Comparison of ENCODE assay signal across 1 cellular context in the genomic region with DNA sequence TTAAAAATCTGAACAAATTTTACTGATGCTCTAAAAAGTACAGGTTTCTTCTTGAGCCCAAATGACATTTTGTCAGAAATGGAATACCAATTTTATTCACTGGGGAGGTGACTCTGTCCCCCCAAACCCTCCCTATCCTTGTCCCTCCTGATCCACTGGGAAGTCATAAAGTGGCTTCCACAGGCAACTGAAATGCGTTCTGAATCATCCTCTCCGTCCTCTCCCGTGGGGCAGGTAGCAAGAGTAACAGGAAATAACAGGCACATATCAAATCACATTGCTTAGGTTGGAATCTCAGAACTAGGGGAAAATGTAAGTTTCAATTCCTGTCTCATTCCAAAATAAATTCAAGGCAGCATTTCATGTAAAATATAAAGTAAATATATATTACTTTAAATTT.
TF ChIP-seq lines count a peak whose summit lies in the region.

No MANE protein-coding gene starts in this region.

TF ChIP-seq in SK-N-SH, 30 proteins besides CTCF, POLR2A, EP300 and RAD21:
- TF ChIP-seq CHD2 (IDR thresholded peaks at IDR 0.05; ENCODE audit: low read length, partially characterized antibody) (no peak), TEAD4 (IDR thresholded peaks at IDR 0.05; ENCODE audit: borderline replicate concordance, insufficient read depth) (no peak), RCOR1 (IDR thresholded peaks at IDR 0.05; ENCODE audit: low read length) (no peak), SMC3 (IDR thresholded peaks at IDR 0.05; ENCODE audit: low read depth, low read length) (no peak), TCF12 (IDR thresholded peaks at IDR 0.05) (no peak), EZH2phosphoT487 (IDR thresholded peaks at IDR 0.05; ENCODE audit: borderline replicate concordance, low read depth) (no peak), PBX3 (IDR thresholded peaks at IDR 0.05) (no peak), MEF2A (IDR thresholded peaks at IDR 0.05; ENCODE audit: borderline replicate concordance, low read depth) (no peak), GABPA (IDR thresholded peaks at IDR 0.05; ENCODE audit: low read depth) (no peak)
- TF ChIP-seq, protein P1, sequence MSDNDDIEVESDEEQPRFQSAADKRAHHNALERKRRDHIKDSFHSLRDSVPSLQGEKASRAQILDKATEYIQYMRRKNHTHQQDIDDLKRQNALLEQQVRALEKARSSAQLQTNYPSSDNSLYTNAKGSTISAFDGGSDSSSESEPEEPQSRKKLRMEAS (IDR thresholded peaks at IDR 0.05; ENCODE audit: low read depth) = no peak
